Comparison of ENCODE assay signal across 8 cellular contexts in genomic region chr2:65377556-65378307, GRCh38. TPM values are rescaled to one million over a fixed set of nuclear protein-coding genes. Genes with fewer than 3 reads are reported as not detected.
DNase-seq lines count a peak whose midpoint lies in the region; ATAC-seq and TF ChIP-seq lines count a peak whose summit lies in the region.

No MANE protein-coding gene starts in this region.

- peak; percentile 22; the same call in 1 of the 2 replicates for TF ChIP-seq POLR2A in IMR-90 (IDR thresholded peaks at IDR 0.05; ENCODE audit: low read depth, low read length)

- peak overlapping the region; percentile 39 for H2AFZ ChIP-seq in IMR-90 (replicated peaks; ENCODE audit: low read length, poor library complexity)

- no peak overlapping the region for H3K9ac ChIP-seq in IMR-90 (ENCODE audit: low read depth, low read length)

- in situ Hi-C loops in IMR-90 (cut with MboI; ENCODE audit: low sequenced_read_pairs), result no loop called here

- H3K14ac ChIP-seq in IMR-90 (replicated peaks; ENCODE audit: low read depth, low read length), result peak overlapping the region; percentile 80

- no peak for TF ChIP-seq RAD21 in IMR-90 (IDR thresholded peaks at IDR 0.05; ENCODE audit: low read length)

- no TSS peak for BruUV-seq in IMR-90 (replicated peaks; lab: Mats Ljungman, UMichigan)

- H3K4me1 ChIP-seq in IMR-90 (ENCODE audit: control insufficient read depth, insufficient read depth, low read length), result peaks cover 18% of the 10 kb centered on the region
- peaks cover 22 to 39% of the 10 kb centered on the region in 2 donors for H3K4me1 ChIP-seq in lung (ENCODE audit: control insufficient read depth in 2 of 2, insufficient read depth in 2 of 2, low read length in 2 of 2)

- peak overlapping the region; percentile 57 for H2BK5ac ChIP-seq in IMR-90 (ENCODE audit: low read depth, low read length, poor library complexity, severe bottlenecking)

- H3K4me3 ChIP-seq in IMR-90 (ENCODE audit: insufficient read depth, low read depth, low read length) (no peak overlapping the region), lung (no peak overlapping the region)

- ATAC-seq in IMR-90 (ENCODE audit: low read depth), result peak; percentile 97
- ATAC-seq in lung (ENCODE audit: insufficient read depth, low FRiP score), result peak; percentile 62
- ATAC-seq in HG03469 (IDR thresholded peaks at IDR 0.05; ENCODE audit: unreplicated experiment), result no peak

- H3K36me3 ChIP-seq in IMR-90 (ENCODE audit: control insufficient read depth, insufficient read depth, low read length) (no peaks in the 10 kb centered on the region), lung (ENCODE audit: control insufficient read depth in 2 of 2, insufficient read depth in 2 of 2, low read length in 2 of 2) (peaks cover 3 to 6% of the 10 kb centered on the region in 2 donors)

- H3K9me3 ChIP-seq in IMR-90 (ENCODE audit: control insufficient read depth, insufficient read depth, low read length), result no peaks in the 10 kb centered on the region
- H3K9me3 ChIP-seq in lung (ENCODE audit: control insufficient read depth in 2 of 2, insufficient read depth in 1 of 2, low read length in 1 of 2), result no peaks in the 10 kb centered on the region

- peak overlapping the region; percentile 81 for H2BK120ac ChIP-seq in IMR-90 (ENCODE audit: low read depth, low read length)

- peak overlapping the region; percentile 41; the same call in 1 of the 2 replicates for H4K91ac ChIP-seq in IMR-90 (ENCODE audit: insufficient read depth, low read depth, low read length)

- peak overlapping the region in 1 of 2 experiments; percentile 54; a peak in 2 of 4 replicates for H4K8ac ChIP-seq in IMR-90 (ENCODE audit: low read depth in 2 of 2, low read length in 2 of 2)

- H3K4ac ChIP-seq in IMR-90 (ENCODE audit: low read depth, low read length), result peak overlapping the region; percentile 79

- H3K23ac ChIP-seq in IMR-90 (ENCODE audit: low read depth, low read length), result peak overlapping the region; percentile 69; the same call in 1 of the 2 replicates

- peaks cover 37% of the 10 kb centered on the region for H4K20me1 ChIP-seq in IMR-90 (ENCODE audit: insufficient read depth, low read length)

- H2BK15ac ChIP-seq in IMR-90 (ENCODE audit: low read depth, low read length), result peak overlapping the region; percentile 88

- DNase-seq in COLO829 (ENCODE audit: low spot score) (peak; percentile 50), IMR-90 (peak; percentile 88), lung (ENCODE audit: low spot score) (no peak), HEK293T (ENCODE audit: extremely low spot score) (no peak), NCI-H2171 (lab: John Stamatoyannopoulos, UW) (no peak)
- DNase-seq in effector CD4-positive, alpha-beta T cell, result no peak

- peaks cover 39 to 84% of the 10 kb centered on the region in 2 experiments for H3K79me1 ChIP-seq in IMR-90 (ENCODE audit: low read depth in 1 of 2, low read length in 2 of 2)

- no peak for TF ChIP-seq CTCF in IMR-90 (conservative IDR thresholded peaks at IDR 0.05; ENCODE audit: low read depth, low read length)
- TF ChIP-seq CTCF in lung (IDR thresholded peaks at IDR 0.05; ENCODE audit: control extremely low read depth, extremely low read depth), result no peak

- H3K9me1 ChIP-seq in IMR-90 (ENCODE audit: insufficient read depth, low read length), result peaks cover 36% of the 10 kb centered on the region

- dilution Hi-C loops in IMR-90 (cut with HindIII; ENCODE audit: low sequenced_read_pairs, unreplicated experiment), result no loop called here

- H3K18ac ChIP-seq in IMR-90 (ENCODE audit: low read depth, low read length), result peak overlapping the region; percentile 5; the same call in 1 of the 2 replicates

- peak overlapping the region; percentile 24 for H3K27ac ChIP-seq in IMR-90 (ENCODE audit: insufficient read depth, low read length)
- H3K27ac ChIP-seq in angular gyrus (ENCODE audit: low read depth, low read length), result peak overlapping the region; percentile 49
- peak overlapping the region; percentile 39 to 73 for H3K27ac ChIP-seq in lung (ENCODE audit: low read depth in 1 of 2, low read length in 1 of 2)

- POLR2A ChIA-PET in IMR-90 (lab: Charles Lee; ENCODE audit: unreplicated experiment), result no interaction called here
- POLR2A ChIA-PET in HEK293T (lab: Yijun Ruan, JAX), result no interaction called here

- H4K5ac ChIP-seq in IMR-90 (ENCODE audit: low read depth, low read length), result no peak overlapping the region

- peak overlapping the region; percentile 78 for H2BK20ac ChIP-seq in IMR-90 (ENCODE audit: low read depth, low read length)

- intact Hi-C loops in IMR-90 (cut with micrococcal nuclease), result no loop called here

- H3K56ac ChIP-seq in IMR-90 (ENCODE audit: extremely low read depth, insufficient read depth, low read length), result peak overlapping the region; percentile 11; the same call in 1 of the 2 replicates

- H2AK5ac ChIP-seq in IMR-90 (ENCODE audit: low read depth, low read length), result peak overlapping the region; percentile 94

- CTCF ChIA-PET in IMR-90 (lab: Yijun Ruan, JAX) (interaction anchor here (1.7 kb wide), 1 partner anchor 11 kb away, joined by 4 read pairs; no protein-coding TSS in a partner anchor), HEK293T (lab: Yijun Ruan, JAX) (no interaction called here)

- no peaks in the 10 kb centered on the region for H3K27me3 ChIP-seq in IMR-90 (ENCODE audit: control insufficient read depth, insufficient read depth, low read length)
- no peaks in the 10 kb centered on the region for H3K27me3 ChIP-seq in lung (ENCODE audit: control insufficient read depth, insufficient read depth)

- peak overlapping the region; percentile 57 for H3K4me2 ChIP-seq in IMR-90 (ENCODE audit: low read depth, low read length)

- WGBS in IMR-90 (ENCODE audit: extremely low coverage in 2 of 2, insufficient read length in 1 of 2), 2 experiments, result 17% methylated on average over 1 of the region's 5 CpGs; no CpG with 5 or more reads in 1 of the 2 experiments
- 22 to 26% methylated on average over 5 of the region's 5 CpGs for WGBS in lung, 2 donors

- peak overlapping the region; percentile 56 for H2AK9ac ChIP-seq in IMR-90 (replicated peaks; ENCODE audit: low read depth, low read length, poor library complexity)

TF ChIP-seq in IMR-90, 13 proteins besides CTCF, POLR2A, EP300 and RAD21:
- TF ChIP-seq FOS (IDR thresholded peaks at IDR 0.05; ENCODE audit: low read depth, low read length) (peak; percentile 72), NFE2L2 (IDR thresholded peaks at IDR 0.05; ENCODE audit: low read depth, low read length) (no peak), MXI1 (IDR thresholded peaks at IDR 0.05; ENCODE audit: borderline replicate concordance, low read depth, low read length) (peak; percentile 68; the same call in 1 of the 2 replicates), RFX5 (IDR thresholded peaks at IDR 0.05; ENCODE audit: low read depth, low read length) (no peak), MAZ (IDR thresholded peaks at IDR 0.05; ENCODE audit: borderline replicate concordance, low read depth, low read length) (0 out of 2 replicates have a peak, but pooled peaks have one; percentile 26), CHD1 (IDR thresholded peaks at IDR 0.05; ENCODE audit: low read depth, low read length) (no peak), CEBPB (IDR thresholded peaks at IDR 0.05; ENCODE audit: low read depth, low read length) (peak; percentile 79)

TF ChIP-seq in HEK293T, 16 proteins besides CTCF, POLR2A, EP300 and RAD21:
- no peak for TF ChIP-seq NFRKB (IDR thresholded peaks at IDR 0.05)
- TF ChIP-seq LEF1 (IDR thresholded peaks at IDR 0.05; ENCODE audit: borderline replicate concordance), result no peak
- TF ChIP-seq, protein P1, sequence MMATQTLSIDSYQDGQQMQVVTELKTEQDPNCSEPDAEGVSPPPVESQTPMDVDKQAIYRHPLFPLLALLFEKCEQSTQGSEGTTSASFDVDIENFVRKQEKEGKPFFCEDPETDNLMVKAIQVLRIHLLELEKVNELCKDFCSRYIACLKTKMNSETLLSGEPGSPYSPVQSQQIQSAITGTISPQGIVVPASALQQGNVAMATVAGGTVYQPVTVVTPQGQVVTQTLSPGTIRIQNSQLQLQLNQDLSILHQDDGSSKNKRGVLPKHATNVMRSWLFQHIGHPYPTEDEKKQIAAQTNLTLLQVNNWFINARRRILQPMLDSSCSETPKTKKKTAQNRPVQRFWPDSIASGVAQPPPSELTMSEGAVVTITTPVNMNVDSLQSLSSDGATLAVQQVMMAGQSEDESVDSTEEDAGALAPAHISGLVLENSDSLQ (IDR thresholded peaks at IDR 0.05), result no peak
- no peak for TF ChIP-seq TARDBP (IDR thresholded peaks at IDR 0.05)
- no peak for TF ChIP-seq ARNT (IDR thresholded peaks at IDR 0.05)
- no peak for TF ChIP-seq FOXA1 (IDR thresholded peaks at IDR 0.05)
- no peak for TF ChIP-seq HDGF (IDR thresholded peaks at IDR 0.05; ENCODE audit: borderline replicate concordance)
- TF ChIP-seq SP1 (IDR thresholded peaks at IDR 0.05), result no peak
- no peak for TF ChIP-seq L3MBTL2 (conservative IDR thresholded peaks at IDR 0.05)
- TF ChIP-seq CTBP1 (IDR thresholded peaks at IDR 0.05; ENCODE audit: borderline replicate concordance), result no peak
- no peak for TF ChIP-seq BHLHE40 (IDR thresholded peaks at IDR 0.05; ENCODE audit: borderline replicate concordance)
- no peak for TF ChIP-seq SUZ12 (IDR thresholded peaks at IDR 0.05)
- no peak for TF ChIP-seq ZNF384 (IDR thresholded peaks at IDR 0.05)
- TF ChIP-seq ELF4 (IDR thresholded peaks at IDR 0.05), result no peak
- no peak for TF ChIP-seq FOXM1 (IDR thresholded peaks at IDR 0.05; ENCODE audit: borderline replicate concordance)
- TF ChIP-seq FOXK2 (IDR thresholded peaks at IDR 0.05), result no peak

RNA-seq across cellular contexts. Expression of gene SPRED2, which starts 54.7 kb away (rescaled TPM):
- 4.7 and 4.8 TPM in 2 replicates for total RNA-seq in IMR-90 (2012; rRNA removed)
- polyA plus RNA-seq in IMR-90 (2012; rRNA removed), result 18.7 and 19.1 TPM in 2 replicates
- polyA plus RNA-seq in IMR-90 (2012; cell fraction: cytosol; rRNA removed), result 12.6 and 28.8 TPM in 2 replicates
- polyA plus RNA-seq in IMR-90 (2012; cell fraction: nucleus; rRNA removed; ENCODE audit: low replicate concordance), result 23.1 and 31.2 TPM in 2 replicates
- total RNA-seq in lung, result 10 to 100 TPM; 18.7 to 36.4 TPM
- 10 to 100 TPM; 11.7 to 20.4 TPM for polyA plus RNA-seq in lung

Comparison
In these comparisons a context has a peak if more than half of its experiments do, and no peak if none do; other contexts are left out.
1. DNase-seq: peak in COLO829 (single experiment) and IMR-90 (single experiment); none in lung (single experiment), HEK293T (single experiment), effector CD4-positive, alpha-beta T cell (single experiment) and NCI-H2171 (single experiment).
2. Peak in every context shown above with its lines, with median percentiles within 50 percentile points of each other: H3K27ac ChIP-seq.